Comparison of ENCODE assay signal across 8 cellular contexts in the genomic region with DNA sequence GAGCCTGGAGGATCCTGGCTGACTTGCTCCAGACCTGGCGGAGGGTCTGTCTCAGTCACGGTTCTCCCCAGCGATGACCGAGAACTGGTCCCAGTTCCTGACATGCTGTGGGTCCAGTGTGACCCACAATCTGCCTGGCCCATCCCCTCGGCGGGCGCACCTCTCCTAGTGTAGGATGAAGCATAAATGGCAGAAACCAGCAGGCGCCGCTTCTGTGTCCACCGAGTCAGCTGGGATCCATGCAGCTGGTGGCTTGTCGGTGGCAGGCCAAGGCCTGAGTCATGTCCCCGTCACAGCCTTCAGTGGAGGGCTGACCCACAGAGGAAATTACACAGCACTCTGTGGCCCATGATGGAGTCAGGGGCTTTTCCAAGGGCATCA. TPM values are rescaled to one million over a fixed set of nuclear protein-coding genes. Genes with fewer than 3 reads are reported as not detected.
DNase-seq lines count a peak whose midpoint lies in the region; ATAC-seq and TF ChIP-seq lines count a peak whose summit lies in the region.

No MANE protein-coding gene starts in this region.

- peaks cover 0 to 6% (median 1%) of the 10 kb centered on the region in 4 donors for H3K9me3 ChIP-seq in esophagus muscularis mucosa

- no peaks in the 10 kb centered on the region for H3K27me3 ChIP-seq in esophagus muscularis mucosa

- no peak for TF ChIP-seq EP300 in esophagus muscularis mucosa (IDR thresholded peaks at IDR 0.05)

- intact Hi-C loops in esophagus muscularis mucosa (cut with DNase I) (no loop called here), posterior vena cava (cut with DNase I) (no loop called here)

- TF ChIP-seq POLR2A in esophagus muscularis mucosa (IDR thresholded peaks at IDR 0.05; ENCODE audit: low read depth), result no peak

- 70% methylated on average over 7 of the region's 12 CpGs for WGBS in esophagus muscularis mucosa

- peaks cover 34 to 66% (median 51%) of the 10 kb centered on the region in 4 donors for H3K4me1 ChIP-seq in esophagus muscularis mucosa

- TF ChIP-seq CTCF in esophagus muscularis mucosa (IDR thresholded peaks at IDR 0.05) (no peak), GM10266 (IDR thresholded peaks at IDR 0.05; ENCODE audit: control insufficient read depth, insufficient read depth, low read depth, missing control alignments) (no peak)

- DNase-seq in CD1c-positive myeloid dendritic cell (ENCODE audit: extremely low spot score) (peak; percentile 88), RPMI7951 (ENCODE audit: low read depth) (peak; percentile 84), esophagus muscularis mucosa (ENCODE audit: extremely low spot score) (no peak), posterior vena cava (ENCODE audit: low spot score) (peak; percentile 92), NOMO-1 treated with DMSO at 0.1 percent for 48 hours (lab: John Stamatoyannopoulos, UW; ENCODE audit: unreplicated experiment) (no peak), NCI-H69 (lab: John Stamatoyannopoulos, UW) (no peak), GM10266 (ENCODE audit: extremely low spot score) (no peak)

- no peak overlapping the region for H3K4me3 ChIP-seq in esophagus muscularis mucosa

- H3K36me3 ChIP-seq in esophagus muscularis mucosa, result no peaks in the 10 kb centered on the region

- no peak for ATAC-seq in HG03108 (IDR thresholded peaks at IDR 0.05; ENCODE audit: unreplicated experiment)

- peak overlapping the region; percentile 65 to 79 (median 74) for H3K27ac ChIP-seq in esophagus muscularis mucosa (replicated peaks in 1 of 4)

RNA-seq across cellular contexts. Expression of a gene that starts 38.5 kb away (rescaled TPM):
- total RNA-seq in RPMI7951 (2014; rRNA removed; shearing (Covaris generic)), result 85.4 and 97.9 TPM in 2 replicates
- 100 to 1,000 TPM; 387 to 416 (median 398) TPM for total RNA-seq in esophagus muscularis mucosa
- 100 to 1,000 TPM in 1 of 2 donors, 10 to 100 TPM in 1; 87.1 to 127 TPM for total RNA-seq in posterior vena cava

Comparison
In these comparisons a context has a peak if more than half of its experiments do, and no peak if none do; other contexts are left out.
1. DNase-seq: peak in CD1c-positive myeloid dendritic cell (single experiment), RPMI7951 (single experiment) and posterior vena cava (single experiment); none in esophagus muscularis mucosa (single experiment), NOMO-1 treated with DMSO at 0.1 percent for 48 hours (single experiment), NCI-H69 (single experiment) and GM10266 (single experiment).